ENCODE assay signal across 8 cellular contexts in genomic region chr20:31870703-31871601, GRCh38. TPM values are rescaled to one million over a fixed set of nuclear protein-coding genes. Genes with fewer than 3 reads are reported as not detected.
DNase-seq lines count a peak whose midpoint lies in the region; ATAC-seq, FAIRE-seq and TF ChIP-seq lines count a peak whose summit lies in the region.

No MANE protein-coding gene starts in this region.

- no peak for TF ChIP-seq RAD21 in SK-N-SH (IDR thresholded peaks at IDR 0.05; ENCODE audit: low read length)

- H3K9me3 ChIP-seq in SK-N-SH (no peaks in the 10 kb centered on the region), hepatocyte (ENCODE audit: low read depth) (no peaks in the 10 kb centered on the region)

- CTCF ChIA-PET in SK-N-SH (lab: Yijun Ruan, JAX), result interaction anchor here (0.8 to 3.3 kb wide), 11 partner anchors 8 to 258 kb away, joined by 3 to 12 read pairs (median 4); partner anchors contain the start of gene PDRG1

- H3K4me3 ChIP-seq in SK-N-SH (ENCODE audit: low read depth in 2 of 2, low read length in 1 of 2) (peak overlapping the region; percentile 66 to 69), hepatocyte (peak overlapping the region; percentile 80)

- H4K20me1 ChIP-seq in SK-N-SH (ENCODE audit: insufficient read depth) (no peaks in the 10 kb centered on the region), hepatocyte (ENCODE audit: insufficient read depth, poor library complexity, severe bottlenecking) (no peaks in the 10 kb centered on the region)

- H3K27ac ChIP-seq in SK-N-SH (ENCODE audit: low read depth in 2 of 2, low read length in 1 of 2) (peak overlapping the region in 1 of 2 experiments; percentile 62; a peak in 1 of 4 replicates), hepatocyte (peak overlapping the region; percentile 86)

- ATAC-seq in sciatic nerve (peak; percentile 9), HG03457 (IDR thresholded peaks at IDR 0.05; ENCODE audit: unreplicated experiment) (no peak)

- intact Hi-C loops in sciatic nerve (cut with DNase I), result no loop called here

- TF ChIP-seq CTCF in SK-N-SH (IDR thresholded peaks at IDR 0.05) (no peak), hepatocyte (IDR thresholded peaks at IDR 0.05; ENCODE audit: poor library complexity) (no peak)

- H3K9me2 ChIP-seq in SK-N-SH (no peaks in the 10 kb centered on the region), hepatocyte (replicated peaks; ENCODE audit: insufficient read depth) (no peaks in the 10 kb centered on the region)

- POLR2A ChIA-PET in SK-N-SH (lab: Yijun Ruan, JAX), result interaction anchor here (0.6 to 1.4 kb wide), 2 partner anchors 9 to 26 kb away, joined by 3 to 6 read pairs; no protein-coding TSS in a partner anchor

- H3F3A ChIP-seq in SK-N-SH (replicated peaks; ENCODE audit: insufficient read depth), result peaks cover 5% of the 10 kb centered on the region

- no peak for TF ChIP-seq EP300 in SK-N-SH (IDR thresholded peaks at IDR 0.05; ENCODE audit: borderline replicate concordance in 1 of 2, low read depth in 1 of 2, low read length in 1 of 2)

- H3K9ac ChIP-seq in SK-N-SH, result peak overlapping the region; percentile 71

- DNase-seq in GM12892 (ENCODE audit: insufficient read length) (no peak), SK-N-SH (no peak), hepatocyte (ENCODE audit: low spot score) (peak; percentile 85), sciatic nerve (ENCODE audit: low spot score) (no peak), activated gamma-delta T cell treated with Interleukin-2 at 50 U/mL for 16 hours (no peak), NAMALWA (ENCODE audit: low spot score) (no peak), frontal cortex (ENCODE audit: low spot score in 2 of 2) (no peak)

- no peak for TF ChIP-seq POLR2A in GM12892 (IDR thresholded peaks at IDR 0.05; ENCODE audit: low read depth, low read length)

- H3K36me3 ChIP-seq in SK-N-SH (replicated peaks in 1 of 2; ENCODE audit: control insufficient read depth in 1 of 2, insufficient read depth in 2 of 2, low read length in 1 of 2), result no peaks in the 10 kb centered on the region
- H3K36me3 ChIP-seq in hepatocyte (replicated peaks; ENCODE audit: insufficient read depth, low read depth), result no peaks in the 10 kb centered on the region

- 33% methylated on average over 6 of the region's 25 CpGs for WGBS in SK-N-SH (ENCODE audit: low lambda C conversion rate)
- WGBS in hepatocyte (ENCODE audit: low lambda C conversion rate, missing lambda C conversion rate), result 12% methylated on average over 14 of the region's 25 CpGs

- H3K4me2 ChIP-seq in SK-N-SH (peak overlapping the region; percentile 81), hepatocyte (peak overlapping the region; percentile 93)

- H2AFZ ChIP-seq in SK-N-SH (ENCODE audit: low read depth), result peak overlapping the region; percentile 94
- peak overlapping the region; percentile 71 for H2AFZ ChIP-seq in hepatocyte

- H3K27me3 ChIP-seq in SK-N-SH (ENCODE audit: insufficient read depth) (no peaks in the 10 kb centered on the region), hepatocyte (no peaks in the 10 kb centered on the region)

- H3K4me1 ChIP-seq in SK-N-SH (ENCODE audit: control insufficient read depth in 1 of 2, insufficient read depth in 2 of 2, low read depth in 1 of 2, low read length in 1 of 2), result peaks cover 0 to 23% of the 10 kb centered on the region in 2 experiments; a peak in 1 of 4 replicates
- peaks cover 17% of the 10 kb centered on the region for H3K4me1 ChIP-seq in hepatocyte (ENCODE audit: insufficient read depth)

- FAIRE-seq in GM12892 (lab: Jason Lieb, UNC) (peak; percentile 74), frontal cortex (lab: Jason Lieb, UNC) (no peak)

- no peaks in the 10 kb centered on the region for H3K79me2 ChIP-seq in SK-N-SH (ENCODE audit: insufficient read depth)
- H3K79me2 ChIP-seq in hepatocyte, result peaks cover 11% of the 10 kb centered on the region

TF ChIP-seq in SK-N-SH, 30 proteins besides CTCF, POLR2A, EP300 and RAD21:
- TF ChIP-seq FOSL2 (IDR thresholded peaks at IDR 0.05; ENCODE audit: borderline replicate concordance, low read depth), result no peak
- no peak for TF ChIP-seq EZH2phosphoT487 (IDR thresholded peaks at IDR 0.05; ENCODE audit: borderline replicate concordance, low read depth)
- TF ChIP-seq TCF12 (IDR thresholded peaks at IDR 0.05), result no peak
- no peak for TF ChIP-seq SIN3A (IDR thresholded peaks at IDR 0.05; ENCODE audit: borderline replicate concordance, low read depth, low read length)
- no peak for TF ChIP-seq ELF1 (IDR thresholded peaks at IDR 0.05)
- TF ChIP-seq, protein P1, sequence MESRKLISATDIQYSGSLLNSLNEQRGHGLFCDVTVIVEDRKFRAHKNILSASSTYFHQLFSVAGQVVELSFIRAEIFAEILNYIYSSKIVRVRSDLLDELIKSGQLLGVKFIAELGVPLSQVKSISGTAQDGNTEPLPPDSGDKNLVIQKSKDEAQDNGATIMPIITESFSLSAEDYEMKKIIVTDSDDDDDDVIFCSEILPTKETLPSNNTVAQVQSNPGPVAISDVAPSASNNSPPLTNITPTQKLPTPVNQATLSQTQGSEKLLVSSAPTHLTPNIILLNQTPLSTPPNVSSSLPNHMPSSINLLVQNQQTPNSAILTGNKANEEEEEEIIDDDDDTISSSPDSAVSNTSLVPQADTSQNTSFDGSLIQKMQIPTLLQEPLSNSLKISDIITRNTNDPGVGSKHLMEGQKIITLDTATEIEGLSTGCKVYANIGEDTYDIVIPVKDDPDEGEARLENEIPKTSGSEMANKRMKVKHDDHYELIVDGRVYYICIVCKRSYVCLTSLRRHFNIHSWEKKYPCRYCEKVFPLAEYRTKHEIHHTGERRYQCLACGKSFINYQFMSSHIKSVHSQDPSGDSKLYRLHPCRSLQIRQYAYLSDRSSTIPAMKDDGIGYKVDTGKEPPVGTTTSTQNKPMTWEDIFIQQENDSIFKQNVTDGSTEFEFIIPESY (IDR thresholded peaks at IDR 0.05; ENCODE audit: borderline replicate concordance, low read depth), result no peak
- TF ChIP-seq, protein P2, sequence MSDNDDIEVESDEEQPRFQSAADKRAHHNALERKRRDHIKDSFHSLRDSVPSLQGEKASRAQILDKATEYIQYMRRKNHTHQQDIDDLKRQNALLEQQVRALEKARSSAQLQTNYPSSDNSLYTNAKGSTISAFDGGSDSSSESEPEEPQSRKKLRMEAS (IDR thresholded peaks at IDR 0.05; ENCODE audit: low read depth), result no peak
- no peak for TF ChIP-seq RCOR1 (IDR thresholded peaks at IDR 0.05; ENCODE audit: low read length)
- TF ChIP-seq, protein P3, sequence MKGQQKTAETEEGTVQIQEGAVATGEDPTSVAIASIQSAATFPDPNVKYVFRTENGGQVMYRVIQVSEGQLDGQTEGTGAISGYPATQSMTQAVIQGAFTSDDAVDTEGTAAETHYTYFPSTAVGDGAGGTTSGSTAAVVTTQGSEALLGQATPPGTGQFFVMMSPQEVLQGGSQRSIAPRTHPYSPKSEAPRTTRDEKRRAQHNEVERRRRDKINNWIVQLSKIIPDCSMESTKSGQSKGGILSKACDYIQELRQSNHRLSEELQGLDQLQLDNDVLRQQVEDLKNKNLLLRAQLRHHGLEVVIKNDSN (IDR thresholded peaks at IDR 0.05; ENCODE audit: borderline replicate concordance, low read depth), result no peak
- no peak for TF ChIP-seq MEF2A (IDR thresholded peaks at IDR 0.05; ENCODE audit: borderline replicate concordance, low read depth)
- no peak for TF ChIP-seq JUND (IDR thresholded peaks at IDR 0.05)
- TF ChIP-seq POLR2AphosphoS5 (IDR thresholded peaks at IDR 0.05; ENCODE audit: low read depth, low read length), result no peak
- TF ChIP-seq NRF1 (IDR thresholded peaks at IDR 0.05; ENCODE audit: low read depth, low read length), result no peak
- no peak for TF ChIP-seq FOXJ3 (CRISPR knock-in tag; IDR thresholded peaks at IDR 0.05)

RNA-seq across cellular contexts. Expression of gene TTLL9, which starts 0.5 kb away (rescaled TPM):
- 0.61 TPM for polyA plus RNA-seq in GM12892 (2012; ENCODE audit: missing spikeins)
- polyA plus RNA-seq in SK-N-SH (2012; rRNA removed) (0.23 and 0.32 TPM in 2 replicates), hepatocyte (0.18 and 0.54 TPM in 2 replicates)
- 0.24 and 0.30 TPM in 2 replicates for polyA plus RNA-seq in SK-N-SH (2012; cell fraction: cytosol; rRNA removed)
- polyA plus RNA-seq in SK-N-SH (2012; cell fraction: nucleus; rRNA removed), result 1.2 and 1.8 TPM in 2 replicates
- total RNA-seq in hepatocyte (0.84 TPM in 1 of 2 replicates, not detected in the other), sciatic nerve (7.1 TPM), frontal cortex (1.2 TPM)

RNA-seq across cellular contexts. Expression of gene DUSP15, which starts 0.6 kb away (rescaled TPM):
- 1.2 TPM for polyA plus RNA-seq in GM12892 (2012; ENCODE audit: missing spikeins)
- polyA plus RNA-seq in SK-N-SH (2012; rRNA removed), result 4.3 and 5.4 TPM in 2 replicates
- 2.6 and 4.9 TPM in 2 replicates for polyA plus RNA-seq in SK-N-SH (2012; cell fraction: cytosol; rRNA removed)
- polyA plus RNA-seq in SK-N-SH (2012; cell fraction: nucleus; rRNA removed), result 11.5 and 13.8 TPM in 2 replicates
- 23.0 and 23.5 TPM in 2 replicates for total RNA-seq in hepatocyte
- 10.2 and 12.2 TPM in 2 replicates for polyA plus RNA-seq in hepatocyte
- total RNA-seq in sciatic nerve, result 49.5 TPM
- 9.8 TPM for total RNA-seq in frontal cortex

RNA-seq across cellular contexts. Expression of gene FOXS1, which starts 25.5 kb away (rescaled TPM):
- not detected for polyA plus RNA-seq in GM12892 (2012; ENCODE audit: missing spikeins)
- polyA plus RNA-seq in SK-N-SH (2012; rRNA removed) (0.73 and 0.99 TPM in 2 replicates), hepatocyte (0.96 and 1.1 TPM in 2 replicates)
- polyA plus RNA-seq in SK-N-SH (2012; cell fraction: cytosol; rRNA removed), result 0.48 and 0.83 TPM in 2 replicates
- 0.58 and 0.85 TPM in 2 replicates for polyA plus RNA-seq in SK-N-SH (2012; cell fraction: nucleus; rRNA removed)
- total RNA-seq in hepatocyte (0.64 and 0.87 TPM in 2 replicates), sciatic nerve (25.0 TPM), frontal cortex (0.82 TPM)

RNA-seq across cellular contexts. Expression of gene MYLK2, which starts 51.8 kb away (rescaled TPM):
- polyA plus RNA-seq in GM12892 (2012; ENCODE audit: missing spikeins), result not detected
- polyA plus RNA-seq in SK-N-SH (2012; rRNA removed) (0.21 and 0.31 TPM in 2 replicates), hepatocyte (0.33 TPM in 1 of 2 replicates, not detected in the other)
- 0.09 and 0.18 TPM in 2 replicates for polyA plus RNA-seq in SK-N-SH (2012; cell fraction: cytosol; rRNA removed)
- 1.0 and 1.3 TPM in 2 replicates for polyA plus RNA-seq in SK-N-SH (2012; cell fraction: nucleus; rRNA removed)
- total RNA-seq in hepatocyte (not detected in 2 replicates), sciatic nerve (0.27 TPM), frontal cortex (0.82 TPM)

Comparison
In these comparisons a context has a peak if more than half of its experiments do, and no peak if none do; other contexts are left out.
1. RNA of gene FOXS1, which starts 25.5 kb away (total RNA-seq): 25.0 TPM in sciatic nerve (single experiment); 0.64 to 0.87 TPM in hepatocyte and 0.82 TPM in frontal cortex (single experiment); every median in the first group is over 10 times any median in the second.